8 cellular contexts compared by ENCODE assay signal in the genomic region with DNA sequence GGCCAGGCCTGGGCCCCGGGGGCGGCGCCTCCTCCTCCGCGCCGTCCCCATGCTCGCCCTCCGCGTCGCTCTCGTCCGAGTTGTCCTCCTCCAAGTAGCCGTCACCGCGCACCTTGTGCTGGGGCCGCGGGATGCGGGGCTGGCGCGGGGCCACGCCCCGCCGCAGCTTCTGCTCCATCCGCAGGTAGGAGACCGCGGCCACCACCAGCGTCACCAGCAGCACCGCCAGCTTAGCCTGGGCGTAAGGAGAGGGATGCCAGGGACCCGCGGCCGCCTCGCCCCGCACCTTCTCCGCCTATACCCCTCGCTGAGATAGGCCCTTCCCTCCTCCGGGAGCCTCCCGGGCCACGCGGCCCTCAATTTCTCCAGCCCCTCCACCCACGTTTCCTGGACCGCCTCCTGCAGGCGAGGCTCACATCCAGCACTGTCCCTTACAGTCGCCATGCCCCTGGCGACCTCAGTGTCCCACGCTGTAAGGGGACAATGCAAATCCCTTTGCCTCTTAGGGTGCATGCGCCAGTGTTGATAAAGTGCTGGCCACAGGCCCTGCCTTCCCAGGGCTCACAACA. TPM values are rescaled to one million over a fixed set of nuclear protein-coding genes. Genes with fewer than 3 reads are reported as not detected.
A peak's percentile ranks its signal among the peaks of the same experiment; 100 is the strongest.
DNase-seq lines count a peak whose midpoint lies in the region; ATAC-seq and TF ChIP-seq lines count a peak whose summit lies in the region.
"Not testable (repeated sequence)": the region's sequence is repeated elsewhere in the genome, so short reads cannot be mapped to it uniquely, and the experiment has no call there.

No MANE protein-coding gene starts in this region.

- 3% methylated on average over 45 of the region's 47 CpGs for WGBS in HUES64
- WGBS in trophoblast cell (ENCODE audit: extremely low coverage, insufficient coverage, insufficient read length) = no CpG with 5 or more reads among the region's 47 CpGs

- H2BK120ac ChIP-seq in trophoblast cell (ENCODE audit: insufficient read depth, low read length, poor library complexity) = not testable (repeated sequence)

- not testable (repeated sequence) for TF ChIP-seq CTCF in CD14-positive monocyte (IDR thresholded peaks at IDR 0.05); activated B cell treated with CpG ODN at 0.5 μM for 24 hours (IDR thresholded peaks at IDR 0.05); endothelial cell (IDR thresholded peaks at IDR 0.05; ENCODE audit: unreplicated experiment); left lung (IDR thresholded peaks at IDR 0.05); tibial artery (IDR thresholded peaks at IDR 0.05)

- not testable (repeated sequence) for H4K8ac ChIP-seq in trophoblast cell (ENCODE audit: low read depth, low read length)

- intact Hi-C loops in CD14-positive monocyte (cut with micrococcal nuclease) = loop anchor here in 1 of 2 donors (5.0 kb wide), 1 partner anchor 533 kb away; no protein-coding TSS in a partner anchor
- intact Hi-C loops in activated B cell treated with CpG ODN at 0.5 μM for 24 hours (cut with micrococcal nuclease) = loop anchor here (5.0 kb wide), 1 partner anchor 268 kb away; no protein-coding TSS in a partner anchor
- intact Hi-C loops in left lung (cut with DNase I); tibial artery (cut with DNase I; ENCODE audit: low total_unique reads): not testable (repeated sequence)

- CTCF ChIA-PET in activated B cell treated with CpG ODN at 0.5 μM for 24 hours (lab: Charles Lee) = interaction anchor here (1.0 kb wide), 1 partner anchor 339 kb away, joined by 4 read pairs; no protein-coding TSS in a partner anchor

- H3K36me3 ChIP-seq in HUES64 (ENCODE audit: insufficient read depth, low read length); adipocyte (ENCODE audit: control insufficient read depth, insufficient read depth, low read length, severe bottlenecking); left lung; trophoblast cell (ENCODE audit: control insufficient read depth in 1 of 2, insufficient read depth in 2 of 2, low read length in 2 of 2); tibial artery: not testable (repeated sequence)

- not testable (repeated sequence) for H3K9me3 ChIP-seq in HUES64 (ENCODE audit: insufficient read depth, low read depth, low read length); adipocyte (ENCODE audit: control insufficient read depth, low read length); left lung; trophoblast cell (ENCODE audit: insufficient read depth, low read depth, low read length); tibial artery

- not testable (repeated sequence) for H3K4ac ChIP-seq in trophoblast cell (ENCODE audit: low read depth, low read length)

- H3K14ac ChIP-seq in trophoblast cell (ENCODE audit: low read length) = not testable (repeated sequence)

- H3K4me1 ChIP-seq in HUES64 (ENCODE audit: insufficient read depth, low read length); adipocyte (ENCODE audit: control insufficient read depth, insufficient read depth, low read length); left lung; trophoblast cell (ENCODE audit: control insufficient read depth in 1 of 2, insufficient read depth in 2 of 2, low read length in 2 of 2); tibial artery: not testable (repeated sequence)

- not testable (repeated sequence) for H3K18ac ChIP-seq in trophoblast cell (ENCODE audit: low read length)

- not testable (repeated sequence) for H2BK5ac ChIP-seq in trophoblast cell (ENCODE audit: low read depth, low read length, poor library complexity)

- H2AFZ ChIP-seq in trophoblast cell (ENCODE audit: insufficient read depth, low read length, poor library complexity) = not testable (repeated sequence)

- H3K4me2 ChIP-seq in trophoblast cell (ENCODE audit: low read length) = peak overlapping the region; percentile 77

- ATAC-seq in activated B cell treated with CpG ODN at 0.5 μM for 24 hours (ENCODE audit: low read depth); left lung: not testable (repeated sequence)

- H3K9me3 Mint-ChIP-seq in CD14-positive monocyte; activated B cell treated with CpG ODN at 0.5 μM for 24 hours; endothelial cell (ENCODE audit: unreplicated experiment): not testable (repeated sequence)

- H3K4me3 ChIP-seq in HUES64 (ENCODE audit: low read length) = peak overlapping the region; percentile 59
- not testable (repeated sequence) for H3K4me3 ChIP-seq in adipocyte (ENCODE audit: low read length); trophoblast cell (ENCODE audit: low read depth, low read length)
- peak overlapping the region; percentile 17 to 30 for H3K4me3 ChIP-seq in left lung
- peak overlapping the region; percentile 25 to 45 for H3K4me3 ChIP-seq in tibial artery

- H3K27me3 Mint-ChIP-seq in CD14-positive monocyte (ENCODE audit: low read depth in 3 of 3) = peaks cover 14 to 40% (median 24%) of the 10 kb centered on the region in 3 donors
- H3K27me3 Mint-ChIP-seq in activated B cell treated with CpG ODN at 0.5 μM for 24 hours; endothelial cell (ENCODE audit: unreplicated experiment): not testable (repeated sequence)

- H2AK5ac ChIP-seq in trophoblast cell (ENCODE audit: low read length) = not testable (repeated sequence)

- H3K23ac ChIP-seq in trophoblast cell (ENCODE audit: low read length) = not testable (repeated sequence)

- H4K12ac ChIP-seq in trophoblast cell (ENCODE audit: low read depth, low read length) = not testable (repeated sequence)

- not testable (repeated sequence) for H3K27ac Mint-ChIP-seq in CD14-positive monocyte; activated B cell treated with CpG ODN at 0.5 μM for 24 hours; endothelial cell (ENCODE audit: unreplicated experiment)

- POLR2A ChIA-PET in activated B cell treated with CpG ODN at 0.5 μM for 24 hours (lab: Charles Lee) = not testable (repeated sequence)

- not testable (repeated sequence) for H3K36me3 Mint-ChIP-seq in CD14-positive monocyte; activated B cell treated with CpG ODN at 0.5 μM for 24 hours (ENCODE audit: low read depth); endothelial cell (ENCODE audit: low read depth, unreplicated experiment)

- not testable (repeated sequence) for H3K79me2 ChIP-seq in trophoblast cell (ENCODE audit: control insufficient read depth, insufficient read depth, low read length, poor library complexity)

- H3K4me1 Mint-ChIP-seq in CD14-positive monocyte; activated B cell treated with CpG ODN at 0.5 μM for 24 hours; endothelial cell (ENCODE audit: unreplicated experiment): not testable (repeated sequence)

- not testable (repeated sequence) for H3K79me1 ChIP-seq in trophoblast cell (ENCODE audit: low read length)

- H3K27me3 ChIP-seq in HUES64 (ENCODE audit: insufficient read depth, low read length); adipocyte (replicated peaks; ENCODE audit: control insufficient read depth, insufficient read depth, low read length); trophoblast cell (ENCODE audit: insufficient read depth, low read length); tibial artery: not testable (repeated sequence)
- H3K27me3 ChIP-seq in left lung = peaks cover 0 to 31% of the 10 kb centered on the region in 2 donors

- not testable (repeated sequence) for DNase-seq in CD14-positive monocyte (ENCODE audit: low spot score); activated B cell treated with CpG ODN at 0.5 μM for 24 hours; endothelial cell (ENCODE audit: low spot score); left lung; tibial artery
- DNase-seq in adipocyte (ENCODE audit: low read depth) (peak; percentile 13), trophoblast cell (peak in 1 of 2 donors; percentile 58)

- H2BK12ac ChIP-seq in trophoblast cell (ENCODE audit: low read length) = not testable (repeated sequence)

- not testable (repeated sequence) for H3K9ac ChIP-seq in HUES64 (ENCODE audit: low read depth, low read length); adipocyte (ENCODE audit: low read length); trophoblast cell (ENCODE audit: low read length)

- H3K27ac ChIP-seq in HUES64 (ENCODE audit: low read depth, low read length); left lung; trophoblast cell (ENCODE audit: low read depth, low read length); tibial artery: not testable (repeated sequence)

- not testable (repeated sequence) for H4K91ac ChIP-seq in trophoblast cell (ENCODE audit: low read depth, low read length)

- H3K4me3 Mint-ChIP-seq in CD14-positive monocyte (peak overlapping the region; percentile 74 to 89), activated B cell treated with CpG ODN at 0.5 μM for 24 hours (peak overlapping the region; percentile 82), endothelial cell (ENCODE audit: unreplicated experiment) (peak overlapping the region; percentile 76)

RNA-seq across cellular contexts. Expression of a gene that starts 29.6 kb away (rescaled TPM):
- polyA plus RNA-seq in CD14-positive monocyte = 10 to 100 TPM; 20.4 to 21.9 TPM
- polyA plus RNA-seq in HUES64 (2013, experiment 1 of 2) = 52.5 TPM
- 59.3 TPM for polyA plus RNA-seq in HUES64 (2013, experiment 2 of 2)
- total RNA-seq in activated B cell treated with CpG ODN at 0.5 μM for 24 hours (75.2 and 84.2 TPM in 2 replicates), endothelial cell (ENCODE audit: unreplicated experiment) (47.7 TPM), left lung (10 to 100 TPM; 63.9 to 64.5 TPM)
- 11.3 and 11.9 TPM in 2 replicates for polyA plus RNA-seq in trophoblast cell (2013)
